21 cellular contexts compared by ENCODE assay signal in the genomic region with DNA sequence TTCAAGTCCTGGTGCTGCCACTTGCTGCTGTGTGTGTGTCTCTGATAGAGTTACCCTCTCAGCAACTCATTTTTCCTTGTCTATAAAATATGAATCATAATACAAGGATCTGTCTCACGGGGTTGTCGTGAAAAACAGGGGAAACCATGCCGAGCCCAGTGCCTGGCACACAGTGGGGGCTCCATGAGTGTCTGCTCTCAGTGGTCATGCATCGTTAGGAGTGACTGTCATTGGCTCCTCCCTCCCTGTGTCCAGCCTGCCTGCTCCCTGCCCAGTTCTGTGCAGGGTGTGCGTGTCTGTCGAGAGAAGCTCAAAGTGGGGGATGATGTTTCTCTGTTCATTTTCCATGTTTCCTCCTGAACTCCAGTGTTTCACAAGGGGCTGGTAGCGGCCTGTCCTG.
DNase-seq lines count a peak whose midpoint lies in the region; ATAC-seq, FAIRE-seq and TF ChIP-seq lines count a peak whose summit lies in the region.
"Had no signal": no experiment of that assay in that cellular context is flagged by ENCODE, and none has a peak within 500 bp of the region (broad histone marks: within the 10 kb centered on the region; RNA-seq: fewer than 3 reads in every experiment).

No MANE protein-coding gene starts in this region.

- no peak overlapping the region for H3K14ac ChIP-seq in IMR-90 (replicated peaks; ENCODE audit: low read depth, low read length)
- H3K14ac ChIP-seq in H1 (ENCODE audit: insufficient read length): no peak overlapping the region
- H3K14ac ChIP-seq in neuronal stem cell (ENCODE audit: low read length): peak overlapping the region; percentile 11

- H3K23me2 ChIP-seq in H1 (ENCODE audit: low read depth, low read length): no peaks in the 10 kb centered on the region

- H2BK5ac ChIP-seq in IMR-90 (ENCODE audit: low read depth, low read length, poor library complexity, severe bottlenecking) (no peak overlapping the region), H1 (ENCODE audit: low read depth, low read length) (no peak overlapping the region), neuronal stem cell (ENCODE audit: low read length) (no peak overlapping the region)

- H3K4me2 ChIP-seq in IMR-90 (ENCODE audit: low read depth, low read length): no peak overlapping the region
- H3K4me2 ChIP-seq in H1 (ENCODE audit: insufficient read depth in 1 of 2, low read depth in 2 of 2, low read length in 2 of 2): no peak overlapping the region
- no peak overlapping the region for H3K4me2 ChIP-seq in neuronal stem cell (ENCODE audit: insufficient read depth, low read length, poor library complexity, severe bottlenecking)

- H3K79me1 ChIP-seq in IMR-90 (ENCODE audit: low read depth in 1 of 2, low read length in 2 of 2) (no peaks in the 10 kb centered on the region), H1 (ENCODE audit: low read depth, low read length) (no peaks in the 10 kb centered on the region), neuronal stem cell (ENCODE audit: low read depth, low read length) (no peaks in the 10 kb centered on the region)

- H3K56ac ChIP-seq in IMR-90 (ENCODE audit: extremely low read depth, insufficient read depth, low read length): no peak overlapping the region
- no peak overlapping the region for H3K56ac ChIP-seq in H1 (replicated peaks; ENCODE audit: insufficient read length, low read depth, low read length)

- no peak for ATAC-seq in IMR-90 (ENCODE audit: low read depth)
- ATAC-seq: CD8-positive, alpha-beta T cell had no signal

- TF ChIP-seq POLR2A in IMR-90 (IDR thresholded peaks at IDR 0.05; ENCODE audit: low read depth, low read length) (no peak), H1 (IDR thresholded peaks at IDR 0.05; ENCODE audit: control extremely low read depth in 1 of 2, low read depth in 2 of 2, low read length in 2 of 2) (no peak), esophagus squamous epithelium (IDR thresholded peaks at IDR 0.05) (no peak)

- dilution Hi-C loops in IMR-90 (cut with HindIII; ENCODE audit: low sequenced_read_pairs, unreplicated experiment): no loop called here

- H3K4ac ChIP-seq in IMR-90 (ENCODE audit: low read depth, low read length): no peak overlapping the region
- no peak overlapping the region for H3K4ac ChIP-seq in H1 (replicated peaks; ENCODE audit: insufficient read length, low read depth, low read length)
- H3K4ac ChIP-seq in neuronal stem cell (ENCODE audit: low read length): no peak overlapping the region

- H3K36me3 ChIP-seq in IMR-90 (ENCODE audit: control insufficient read depth, insufficient read depth, low read length): no peaks in the 10 kb centered on the region
- no peaks in the 10 kb centered on the region for H3K36me3 ChIP-seq in H1 (ENCODE audit: control insufficient read depth in 2 of 4, insufficient read depth in 4 of 4, low read length in 3 of 4)
- H3K36me3 ChIP-seq in neuronal stem cell (replicated peaks in 1 of 2; ENCODE audit: control insufficient read depth in 2 of 2, insufficient read depth in 2 of 2, low read length in 2 of 2): no peaks in the 10 kb centered on the region
- H3K36me3 ChIP-seq in esophagus squamous epithelium: no peaks in the 10 kb centered on the region
- H3K36me3 ChIP-seq in small intestine (ENCODE audit: control insufficient read depth in 2 of 2, insufficient read depth in 2 of 2, low read length in 2 of 2): no peaks in the 10 kb centered on the region
- H3K36me3 ChIP-seq: BE2C had no signal

- H3K23ac ChIP-seq in IMR-90 (ENCODE audit: low read depth, low read length) (no peak overlapping the region), H1 (ENCODE audit: insufficient read length) (no peak overlapping the region), neuronal stem cell (ENCODE audit: low read depth, low read length, poor library complexity) (peak overlapping the region; percentile 19)

- H3K27me3 ChIP-seq in IMR-90 (ENCODE audit: control insufficient read depth, insufficient read depth, low read length) (peaks cover 31% of the 10 kb centered on the region), H1 (replicated peaks in 1 of 4; ENCODE audit: control insufficient read depth in 3 of 4, extremely low read depth in 1 of 4, insufficient read depth in 3 of 4, low read length in 3 of 4) (peaks cover 2 to 14% (median 6%) of the 10 kb centered on the region in 4 experiments; a peak in 4 of 7 replicates), neuronal stem cell (ENCODE audit: control insufficient read depth in 3 of 3, insufficient read depth in 3 of 3, low read depth in 1 of 3, low read length in 3 of 3) (peaks cover 0 to 13% (median 0%) of the 10 kb centered on the region in 3 experiments), esophagus squamous epithelium (peaks cover 0 to 10% (median 0%) of the 10 kb centered on the region in 4 donors), small intestine (ENCODE audit: control insufficient read depth in 2 of 2, insufficient read depth in 2 of 2, low read length in 2 of 2) (no peaks in the 10 kb centered on the region)
- H3K27me3 ChIP-seq: BE2C had no signal

- DNase-seq in DMS79 treated with DMSO at 0.1 percent for 48 hours (lab: John Stamatoyannopoulos, UW) (peak; percentile 9), DMS79 (lab: John Stamatoyannopoulos, UW) (no peak), IMR-90 (no peak), H1 (ENCODE audit: low read depth in 1 of 2, low spot score in 2 of 2) (no peak), neuronal stem cell (ENCODE audit: low spot score) (no peak), esophagus squamous epithelium (lab: John Stamatoyannopoulos, UW) (no peak), cerebellar nuclear complex (lab: John Stamatoyannopoulos, UW) (no peak), small intestine (no peak)
- DNase-seq: BE2C, Calu3, H9, MM.1S, NCI-H1092, NCI-H1436 treated with DMSO at 0.1 percent for 48 hours, NCI-H2029, NCI-H2171 treated with DMSO at 0.1 percent for 48 hours, NCI-H748 treated with DMSO at 0.1 percent for 48 hours, Right ventricle myocardium superior had no signal

- TF ChIP-seq EP300 in H1 (IDR thresholded peaks at IDR 0.05; ENCODE audit: borderline replicate concordance in 1 of 2, low read depth in 2 of 2, low read length in 2 of 2): no peak

- H2BK120ac ChIP-seq in IMR-90 (ENCODE audit: low read depth, low read length) (no peak overlapping the region), H1 (replicated peaks; ENCODE audit: low read depth, low read length) (no peak overlapping the region), neuronal stem cell (ENCODE audit: low read depth, low read length) (no peak overlapping the region)

- no peak overlapping the region for H3K27ac ChIP-seq in IMR-90 (ENCODE audit: insufficient read depth, low read length)
- H3K27ac ChIP-seq in H1 (ENCODE audit: low read depth, low read length): no peak overlapping the region
- H3K27ac ChIP-seq in neuronal stem cell (replicated peaks; ENCODE audit: low read length): no peak overlapping the region
- H3K27ac ChIP-seq in esophagus squamous epithelium: no peak overlapping the region
- H3K27ac ChIP-seq in small intestine (ENCODE audit: low read depth in 1 of 2, low read length in 1 of 2): no peak overlapping the region
- H3K27ac ChIP-seq: 22Rv1 had no signal

- POLR2A ChIA-PET in IMR-90 (lab: Charles Lee; ENCODE audit: unreplicated experiment): interaction anchor here (0.7 kb wide), 1 partner anchor 9 kb away, joined by 3 read pairs; no protein-coding TSS in a partner anchor
- POLR2A ChIA-PET in H1 (lab: Charles Lee; ENCODE audit: partially characterized antibody): interaction anchor here (0.6 to 1.1 kb wide), 2 partner anchors 73 to 88 kb away, joined by 3 read pairs; no protein-coding TSS in a partner anchor

- WGBS in IMR-90 (ENCODE audit: extremely low coverage in 2 of 2, insufficient read length in 1 of 2), 2 experiments: no CpG with 5 or more reads among the region's 7 CpGs
- 87% methylated on average over 7 of the region's 7 CpGs; no CpG with 5 or more reads in 1 of the 2 experiments for WGBS in H1 (ENCODE audit: extremely low coverage in 1 of 2, insufficient coverage in 1 of 2, insufficient read length in 1 of 2, insufficient replicate concordance in 2 of 2, low coverage in 1 of 2, low lambda C conversion rate in 2 of 2, missing lambda C conversion rate in 1 of 2), 2 experiments
- WGBS in neuronal stem cell (ENCODE audit: extremely low coverage in 2 of 2, insufficient read length in 2 of 2, insufficient replicate concordance in 1 of 2), 2 donors: no CpG with 5 or more reads among the region's 7 CpGs
- WGBS in esophagus squamous epithelium, 2 donors: 84 to 85% methylated on average over 5 to 7 of the region's 7 CpGs
- 75 to 91% (median 81%) methylated on average over 7 of the region's 7 CpGs for WGBS in small intestine, 3 donors

- H4K8ac ChIP-seq in IMR-90 (ENCODE audit: low read depth in 2 of 2, low read length in 2 of 2): no peak overlapping the region
- H4K8ac ChIP-seq in H1 (ENCODE audit: extremely low read depth, insufficient read depth, low read length): no peak overlapping the region
- H4K8ac ChIP-seq in neuronal stem cell (ENCODE audit: low read depth, low read length): no peak overlapping the region

- no TSS peak for BruUV-seq in IMR-90 (replicated peaks; lab: Mats Ljungman, UMichigan)

- no peaks in the 10 kb centered on the region; a peak in 1 of 4 replicates for H3K79me2 ChIP-seq in H1 (ENCODE audit: control insufficient read depth in 1 of 2, insufficient read depth in 2 of 2, low read length in 2 of 2)

- TF ChIP-seq RAD21 in IMR-90 (IDR thresholded peaks at IDR 0.05; ENCODE audit: low read length) (no peak), H1 (IDR thresholded peaks at IDR 0.05 in 1 of 2, conservative IDR thresholded peaks at IDR 0.05 in 1 of 2; ENCODE audit: low read depth in 2 of 2, low read length in 2 of 2) (no peak)

- H2AFZ ChIP-seq in IMR-90 (replicated peaks; ENCODE audit: low read length, poor library complexity) (peak overlapping the region; percentile 13), H1 (ENCODE audit: low read length) (no peak overlapping the region), neuronal stem cell (ENCODE audit: low read length) (no peak overlapping the region)

- in situ Hi-C loops in IMR-90 (cut with MboI; ENCODE audit: low sequenced_read_pairs): no loop called here

- CTCF ChIA-PET in IMR-90 (lab: Yijun Ruan, JAX) (no interaction called here), H1 (lab: Charles Lee; ENCODE audit: partially characterized antibody) (interaction anchor here (1.9 to 2.4 kb wide), 2 partner anchors 21 to 94 kb away, joined by 13 to 25 read pairs; no protein-coding TSS in a partner anchor)

- H2AK5ac ChIP-seq in IMR-90 (ENCODE audit: low read depth, low read length) (no peak overlapping the region), H1 (ENCODE audit: low read depth, low read length) (no peak overlapping the region), neuronal stem cell (ENCODE audit: low read depth, low read length) (no peak overlapping the region)

- intact Hi-C loops in IMR-90 (cut with micrococcal nuclease): no loop called here
- intact Hi-C loops in esophagus squamous epithelium (cut with DNase I): no loop called here

- no peak overlapping the region for H3K18ac ChIP-seq in IMR-90 (ENCODE audit: low read depth, low read length)
- no peak overlapping the region for H3K18ac ChIP-seq in H1 (ENCODE audit: extremely low read depth, low read length)
- peak overlapping the region; percentile 17 for H3K18ac ChIP-seq in neuronal stem cell (ENCODE audit: low read length)

- TF ChIP-seq CTCF in IMR-90 (conservative IDR thresholded peaks at IDR 0.05; ENCODE audit: low read depth, low read length) (no peak), H1 (IDR thresholded peaks at IDR 0.05; ENCODE audit: control extremely low read depth in 1 of 3, insufficient read depth in 1 of 3, low read depth in 1 of 3, low read length in 3 of 3) (no peak), esophagus squamous epithelium (IDR thresholded peaks at IDR 0.05) (no peak)

- H2BK20ac ChIP-seq in IMR-90 (ENCODE audit: low read depth, low read length) (no peak overlapping the region), H1 (ENCODE audit: low read length) (no peak overlapping the region)

- H2BK15ac ChIP-seq in IMR-90 (ENCODE audit: low read depth, low read length) (no peak overlapping the region), H1 (ENCODE audit: low read length) (no peak overlapping the region), neuronal stem cell (ENCODE audit: low read length) (no peak overlapping the region)

- H2AK9ac ChIP-seq in IMR-90 (replicated peaks; ENCODE audit: low read depth, low read length, poor library complexity): no peak overlapping the region

- no peak overlapping the region for H3K9ac ChIP-seq in IMR-90 (ENCODE audit: low read depth, low read length)
- no peak overlapping the region for H3K9ac ChIP-seq in H1 (replicated peaks in 1 of 4; ENCODE audit: extremely low read depth in 1 of 4, low read depth in 3 of 4, low read length in 3 of 4)
- H3K9ac ChIP-seq in neuronal stem cell (ENCODE audit: low read depth, low read length, poor library complexity): no peak overlapping the region

- 0 out of 2 replicates have a peak overlapping the region, but pooled peaks have one; percentile 50 for H2BK12ac ChIP-seq in H1 (ENCODE audit: low read depth, low read length)
- H2BK12ac ChIP-seq in neuronal stem cell (ENCODE audit: low read length): no peak overlapping the region

- H3K4me3 ChIP-seq in IMR-90 (ENCODE audit: insufficient read depth, low read depth, low read length): no peak overlapping the region
- H3K4me3 ChIP-seq in H1 (ENCODE audit: extremely low read depth in 1 of 4, insufficient read depth in 2 of 4, low read depth in 3 of 4, low read length in 4 of 4): no peak overlapping the region
- no peak overlapping the region for H3K4me3 ChIP-seq in neuronal stem cell (ENCODE audit: low read length in 2 of 2)
- no peak overlapping the region for H3K4me3 ChIP-seq in esophagus squamous epithelium
- no peak overlapping the region for H3K4me3 ChIP-seq in small intestine (ENCODE audit: low read depth in 1 of 2, low read length in 2 of 2)

- 0 out of 2 replicates have a peak, but pooled peaks cover 6% of the 10 kb centered on the region for H3K9me1 ChIP-seq in IMR-90 (ENCODE audit: insufficient read depth, low read length)

- no peak for FAIRE-seq in H1 (lab: Jason Lieb, UNC)
- FAIRE-seq in small intestine (lab: Jason Lieb, UNC): no peak
- FAIRE-seq: GM12892 had no signal

- H4K91ac ChIP-seq in IMR-90 (ENCODE audit: insufficient read depth, low read depth, low read length): no peak overlapping the region
- no peak overlapping the region for H4K91ac ChIP-seq in H1 (replicated peaks; ENCODE audit: insufficient read length, low read length)
- H4K91ac ChIP-seq in neuronal stem cell (ENCODE audit: low read depth, low read length, poor library complexity): no peak overlapping the region

- H3K4me1 ChIP-seq in IMR-90 (ENCODE audit: control insufficient read depth, insufficient read depth, low read length) (no peaks in the 10 kb centered on the region; the same call in 1 of the 2 replicates), H1 (replicated peaks in 1 of 4; ENCODE audit: control insufficient read depth in 3 of 4, insufficient read depth in 4 of 4, low read length in 3 of 4) (peaks cover 0 to 9% (median 4%) of the 10 kb centered on the region in 4 experiments; a peak in 4 of 7 replicates), neuronal stem cell (ENCODE audit: control insufficient read depth in 2 of 2, insufficient read depth in 1 of 2, low read depth in 1 of 2, low read length in 2 of 2) (peaks cover 0 to 1% of the 10 kb centered on the region in 2 donors), esophagus squamous epithelium (peaks cover 0 to 17% (median 3%) of the 10 kb centered on the region in 3 donors), small intestine (ENCODE audit: control insufficient read depth in 2 of 2, insufficient read depth in 1 of 2, low read depth in 1 of 2, low read length in 1 of 2) (no peaks in the 10 kb centered on the region)
- H3K4me1 ChIP-seq: BE2C had no signal

- H4K20me1 ChIP-seq in IMR-90 (ENCODE audit: insufficient read depth, low read length): no peaks in the 10 kb centered on the region; the same call in 1 of the 2 replicates
- H4K20me1 ChIP-seq in H1 (replicated peaks in 1 of 2; ENCODE audit: control insufficient read depth in 1 of 2, insufficient read depth in 2 of 2, low read length in 2 of 2): no peaks in the 10 kb centered on the region

- no peaks in the 10 kb centered on the region; the same call in 1 of the 2 replicates for H3K9me3 ChIP-seq in IMR-90 (ENCODE audit: control insufficient read depth, insufficient read depth, low read length)
- no peaks in the 10 kb centered on the region for H3K9me3 ChIP-seq in H1 (ENCODE audit: insufficient read depth in 2 of 2, low read depth in 1 of 2, low read length in 1 of 2)
- no peaks in the 10 kb centered on the region for H3K9me3 ChIP-seq in neuronal stem cell (replicated peaks in 1 of 2; ENCODE audit: control insufficient read depth in 2 of 2, insufficient read depth in 1 of 2, low read depth in 1 of 2, low read length in 2 of 2)
- no peaks in the 10 kb centered on the region for H3K9me3 ChIP-seq in esophagus squamous epithelium
- no peaks in the 10 kb centered on the region for H3K9me3 ChIP-seq in small intestine (ENCODE audit: control insufficient read depth, low read depth)
- H3K9me3 ChIP-seq: BE2C had no signal

- H4K5ac ChIP-seq in IMR-90 (ENCODE audit: low read depth, low read length) (no peak overlapping the region), H1 (ENCODE audit: insufficient read length, low read depth, low read length) (no peak overlapping the region)
